In genomic region chr3:49585261-49585755, GRCh38 we compare ENCODE assay signal across 1 cellular context. TPM values are rescaled to one million over a fixed set of nuclear protein-coding genes. Genes with fewer than 3 reads are reported as not detected.
"Had no signal": no experiment of that assay in that cellular context is flagged by ENCODE, and none has a peak within 500 bp of the region (broad histone marks: within the 10 kb centered on the region; RNA-seq: fewer than 3 reads in every experiment).

No MANE protein-coding gene starts in this region.

RNA-seq across cellular contexts. Expression of gene BSN, which starts 31.0 kb away (rescaled TPM):
- total RNA-seq: bronchial epithelial cell had no signal
